ENCODE assay signal across 19 cellular contexts in genomic region chr10:103145046-103145445, GRCh38. TPM values are rescaled to one million over a fixed set of nuclear protein-coding genes. Genes with fewer than 3 reads are reported as not detected.
DNase-seq lines count a peak whose midpoint lies in the region; ATAC-seq and TF ChIP-seq lines count a peak whose summit lies in the region.
"Had no signal": no experiment of that assay in that cellular context is flagged by ENCODE, and none has a peak within 500 bp of the region (broad histone marks: within the 10 kb centered on the region; RNA-seq: fewer than 3 reads in every experiment).

No MANE protein-coding gene starts in this region.

- no peak for TF ChIP-seq EP300 in SK-N-SH (IDR thresholded peaks at IDR 0.05; ENCODE audit: borderline replicate concordance in 1 of 2, low read depth in 1 of 2, low read length in 1 of 2)

- H3K4me1 Mint-ChIP-seq in activated CD8-positive, alpha-beta T cell treated with anti-CD3 and anti-CD28 coated beads, Interleukin-2, amount 10 ng/mL, durations not matched to agents 7 days and 5 days (ENCODE audit: low read depth): no peaks in the 10 kb centered on the region
- H3K4me1 Mint-ChIP-seq: activated CD8-positive, alpha-beta memory T cell treated with anti-CD3 and anti-CD28 coated beads, Interleukin-2, amount 10 ng/mL, durations not matched to agents 7 days and 5 days had no signal

- no peak for TF ChIP-seq RAD21 in SK-N-SH (IDR thresholded peaks at IDR 0.05; ENCODE audit: low read length)

- H3K27ac ChIP-seq in SK-N-SH (ENCODE audit: low read depth in 2 of 2, low read length in 1 of 2): peak overlapping the region; percentile 14 to 59; a peak in 2 of 4 replicates
- H3K27ac ChIP-seq: WERI-Rb-1 had no signal

- H3K4me1 ChIP-seq in SK-N-SH (ENCODE audit: control insufficient read depth in 1 of 2, insufficient read depth in 2 of 2, low read depth in 1 of 2, low read length in 1 of 2): peaks cover 9 to 23% of the 10 kb centered on the region in 2 experiments; a peak in 3 of 4 replicates

- H3K27me3 ChIP-seq in SK-N-SH (ENCODE audit: insufficient read depth): no peaks in the 10 kb centered on the region

- no peak for ATAC-seq in activated CD8-positive, alpha-beta T cell treated with anti-CD3 and anti-CD28 coated beads, Interleukin-2, amount 10 ng/mL, durations not matched to agents 7 days and 5 days
- ATAC-seq in HG02970 (IDR thresholded peaks at IDR 0.05; ENCODE audit: low FRiP score, unreplicated experiment) (no peak), HG02588 (IDR thresholded peaks at IDR 0.05; ENCODE audit: unreplicated experiment) (no peak)
- ATAC-seq: activated CD8-positive, alpha-beta memory T cell treated with anti-CD3 and anti-CD28 coated beads, Interleukin-2, amount 10 ng/mL, durations not matched to agents 7 days and 5 days; effector memory CD8-positive, alpha-beta T cell; stimulated activated naive CD8-positive, alpha-beta T cell treated with anti-CD3 and anti-CD28 coated beads, Interleukin-15, amount 100 ng/mL, for 72 hours; T-cell had no signal

- no peaks in the 10 kb centered on the region for H3K9me3 ChIP-seq in SK-N-SH

- H3K79me2 ChIP-seq in SK-N-SH (ENCODE audit: insufficient read depth): peaks cover 65% of the 10 kb centered on the region

- TF ChIP-seq CTCF in AG10803 (conservative IDR thresholded peaks at IDR 0.05; ENCODE audit: low read length) (no peak), SK-N-SH (IDR thresholded peaks at IDR 0.05) (no peak)

- H3K4me3 ChIP-seq in AG10803 (ENCODE audit: low read length) (no peak overlapping the region), SK-N-SH (ENCODE audit: low read depth in 2 of 2, low read length in 1 of 2) (no peak overlapping the region)

- H3K36me3 Mint-ChIP-seq in activated CD8-positive, alpha-beta T cell treated with anti-CD3 and anti-CD28 coated beads, Interleukin-2, amount 10 ng/mL, durations not matched to agents 7 days and 5 days (ENCODE audit: low read depth): peaks cover 26% of the 10 kb centered on the region

- H4K20me1 ChIP-seq in SK-N-SH (ENCODE audit: insufficient read depth): no peaks in the 10 kb centered on the region; the same call in 1 of the 2 replicates

- H3K4me2 ChIP-seq in SK-N-SH: peak overlapping the region; percentile 3; the same call in 1 of the 2 replicates

- H3K36me3 ChIP-seq in SK-N-SH (replicated peaks in 1 of 2; ENCODE audit: control insufficient read depth in 1 of 2, insufficient read depth in 2 of 2, low read length in 1 of 2): peaks cover 7 to 18% of the 10 kb centered on the region in 2 experiments
- H3K36me3 ChIP-seq: WERI-Rb-1 had no signal

- 100% methylated on average over 1 of the region's 1 CpG for WGBS in SK-N-SH (ENCODE audit: low lambda C conversion rate)

- POLR2A ChIA-PET in SK-N-SH (lab: Yijun Ruan, JAX): no interaction called here
- POLR2A ChIA-PET in activated CD8-positive, alpha-beta T cell treated with anti-CD3 and anti-CD28 coated beads, Interleukin-2, amount 10 ng/mL, durations not matched to agents 7 days and 5 days (lab: Charles Lee): no interaction called here

- H3K9me3 Mint-ChIP-seq in activated CD8-positive, alpha-beta T cell treated with anti-CD3 and anti-CD28 coated beads, Interleukin-2, amount 10 ng/mL, durations not matched to agents 7 days and 5 days (ENCODE audit: insufficient read depth): no peaks in the 10 kb centered on the region
- H3K9me3 Mint-ChIP-seq: effector memory CD8-positive, alpha-beta T cell; stimulated activated naive CD8-positive, alpha-beta T cell treated with anti-CD3 and anti-CD28 coated beads, Interleukin-15, amount 100 ng/mL, for 72 hours; T-cell had no signal

- no peaks in the 10 kb centered on the region for H3K9me2 ChIP-seq in SK-N-SH

- H3K9ac ChIP-seq in SK-N-SH: peak overlapping the region; percentile 16; the same call in 1 of the 2 replicates

- no peaks in the 10 kb centered on the region for H3K27me3 Mint-ChIP-seq in activated CD8-positive, alpha-beta T cell treated with anti-CD3 and anti-CD28 coated beads, Interleukin-2, amount 10 ng/mL, durations not matched to agents 7 days and 5 days (ENCODE audit: low read depth)
- H3K27me3 Mint-ChIP-seq: activated CD8-positive, alpha-beta memory T cell treated with anti-CD3 and anti-CD28 coated beads, Interleukin-2, amount 10 ng/mL, durations not matched to agents 7 days and 5 days; effector memory CD8-positive, alpha-beta T cell; stimulated activated naive CD8-positive, alpha-beta T cell treated with anti-CD3 and anti-CD28 coated beads, Interleukin-15, amount 100 ng/mL, for 72 hours; T-cell had no signal

- DNase-seq in AG10803 (ENCODE audit: low read depth) (peak; percentile 67), SK-N-SH (no peak), fibroblast of gingiva (ENCODE audit: low read depth) (peak; percentile 61), non-pigmented ciliary epithelial cell (ENCODE audit: low read depth) (peak; percentile 67)
- DNase-seq in activated CD8-positive, alpha-beta T cell treated with anti-CD3 and anti-CD28 coated beads, Interleukin-2, amount 10 ng/mL, durations not matched to agents 7 days and 5 days: no peak
- DNase-seq in stimulated activated CD4-positive, alpha-beta T cell treated with anti-CD3 and anti-CD28 coated beads, Interleukin-2, amount 100 ng/mL, for 48 hours: no peak
- DNase-seq: activated CD8-positive, alpha-beta memory T cell treated with anti-CD3 and anti-CD28 coated beads, Interleukin-2, amount 10 ng/mL, durations not matched to agents 7 days and 5 days; activated gamma-delta T cell; effector memory CD8-positive, alpha-beta T cell; foreskin melanocyte; KBM-7; NCI-H1092 treated with DMSO at 0.1 percent for 48 hours; NCI-H2171; occipital lobe; stimulated activated naive CD8-positive, alpha-beta T cell treated with anti-CD3 and anti-CD28 coated beads, Interleukin-15, amount 100 ng/mL, for 72 hours; T-cell; WERI-Rb-1 had no signal

- H3K4me3 Mint-ChIP-seq in activated CD8-positive, alpha-beta T cell treated with anti-CD3 and anti-CD28 coated beads, Interleukin-2, amount 10 ng/mL, durations not matched to agents 7 days and 5 days: no peak overlapping the region
- H3K4me3 Mint-ChIP-seq: activated CD8-positive, alpha-beta memory T cell treated with anti-CD3 and anti-CD28 coated beads, Interleukin-2, amount 10 ng/mL, durations not matched to agents 7 days and 5 days; effector memory CD8-positive, alpha-beta T cell; stimulated activated naive CD8-positive, alpha-beta T cell treated with anti-CD3 and anti-CD28 coated beads, Interleukin-15, amount 100 ng/mL, for 72 hours; T-cell had no signal

- CTCF ChIA-PET in SK-N-SH (lab: Yijun Ruan, JAX): interaction anchor here (1.8 kb wide), 1 partner anchor 99 kb away, joined by 5 read pairs; no protein-coding TSS in a partner anchor
- CTCF ChIA-PET in activated CD8-positive, alpha-beta T cell treated with anti-CD3 and anti-CD28 coated beads, Interleukin-2, amount 10 ng/mL, durations not matched to agents 7 days and 5 days (lab: Charles Lee): interaction anchor here (1.4 kb wide), 1 partner anchor 100 kb away, joined by 3 read pairs; no protein-coding TSS in a partner anchor

- H2AFZ ChIP-seq in SK-N-SH (ENCODE audit: low read depth): no peak overlapping the region

- H3F3A ChIP-seq in SK-N-SH (replicated peaks; ENCODE audit: insufficient read depth): peaks cover 10% of the 10 kb centered on the region

- no peak overlapping the region for H3K27ac Mint-ChIP-seq in activated CD8-positive, alpha-beta T cell treated with anti-CD3 and anti-CD28 coated beads, Interleukin-2, amount 10 ng/mL, durations not matched to agents 7 days and 5 days
- H3K27ac Mint-ChIP-seq: activated CD8-positive, alpha-beta memory T cell treated with anti-CD3 and anti-CD28 coated beads, Interleukin-2, amount 10 ng/mL, durations not matched to agents 7 days and 5 days; effector memory CD8-positive, alpha-beta T cell; stimulated activated naive CD8-positive, alpha-beta T cell treated with anti-CD3 and anti-CD28 coated beads, Interleukin-15, amount 100 ng/mL, for 72 hours; T-cell had no signal

TF ChIP-seq in SK-N-SH, 30 proteins besides CTCF, POLR2A, EP300 and RAD21 (continues in another document):
- TF ChIP-seq GATA2 (CRISPR knock-in tag; IDR thresholded peaks at IDR 0.05): no peak
- no peak for TF ChIP-seq SMC3 (IDR thresholded peaks at IDR 0.05; ENCODE audit: low read depth, low read length)
- TF ChIP-seq TAF1 (IDR thresholded peaks at IDR 0.05; ENCODE audit: borderline replicate concordance, low read depth, low read length): no peak
- no peak for TF ChIP-seq GABPA (IDR thresholded peaks at IDR 0.05; ENCODE audit: low read depth)
- no peak for TF ChIP-seq RXRA (IDR thresholded peaks at IDR 0.05; ENCODE audit: borderline replicate concordance, low read depth)
- TF ChIP-seq MXI1 (IDR thresholded peaks at IDR 0.05; ENCODE audit: low read depth, low read length): no peak
- TF ChIP-seq IRF3 (IDR thresholded peaks at IDR 0.05; ENCODE audit: low read depth, low read length): no peak
- no peak for TF ChIP-seq USF1 (IDR thresholded peaks at IDR 0.05; ENCODE audit: borderline replicate concordance, low read depth)
- no peak for TF ChIP-seq CHD2 (IDR thresholded peaks at IDR 0.05; ENCODE audit: low read length, partially characterized antibody)

RNA-seq across cellular contexts. Expression of gene NT5C2, which starts 48.0 kb away (rescaled TPM):
- 29.6 and 45.4 TPM in 2 replicates for polyA plus RNA-seq in SK-N-SH (2012; rRNA removed)
- 42.8 and 47.5 TPM in 2 replicates for polyA plus RNA-seq in SK-N-SH (2012; cell fraction: cytosol; rRNA removed)
- polyA plus RNA-seq in SK-N-SH (2012; cell fraction: nucleus; rRNA removed): 21.0 and 39.8 TPM in 2 replicates
- 10 to 100 TPM; 60.8 to 62.0 TPM for total RNA-seq in activated CD8-positive, alpha-beta T cell treated with anti-CD3 and anti-CD28 coated beads, Interleukin-2, amount 10 ng/mL, durations not matched to agents 7 days and 5 days

Comparison
In these comparisons a context has a peak if more than half of its experiments do, and no peak if none do; other contexts are left out.
1. DNase-seq: peak in AG10803 (single experiment), fibroblast of gingiva (single experiment) and non-pigmented ciliary epithelial cell (single experiment); none in SK-N-SH (single experiment), activated CD8-positive, alpha-beta T cell treated with anti-CD3 and anti-CD28 coated beads, Interleukin-2, amount 10 ng/mL, durations not matched to agents 7 days and 5 days (single experiment) and stimulated activated CD4-positive, alpha-beta T cell treated with anti-CD3 and anti-CD28 coated beads, Interleukin-2, amount 100 ng/mL, for 48 hours (0 of 2).